In genomic region chr14:55411426-55412389, GRCh38 we compare ENCODE assay signal across 8 cellular contexts. TPM values are rescaled to one million over a fixed set of nuclear protein-coding genes. Genes with fewer than 3 reads are reported as not detected.
DNase-seq lines count a peak whose midpoint lies in the region; ATAC-seq and TF ChIP-seq lines count a peak whose summit lies in the region.

ATG14 (minus strand) TSS chr14:55411830; CDS start chr14:55411822, 8 bp downstream.

- H3K27ac Mint-ChIP-seq in activated CD8-positive, alpha-beta T cell treated with anti-CD3 and anti-CD28 coated beads for 36 hours: peak within 1 kb of the TSS; percentile 87
- H3K27ac Mint-ChIP-seq in memory B cell: peak within 1 kb of the TSS; percentile 92

- H3K36me3 Mint-ChIP-seq in activated CD8-positive, alpha-beta T cell treated with anti-CD3 and anti-CD28 coated beads for 36 hours (ENCODE audit: low read depth): no peaks in the 10 kb centered on the region
- H3K36me3 Mint-ChIP-seq in memory B cell: peaks cover 3% of the 10 kb centered on the region

- peaks cover 2% of the 10 kb centered on the region for H3K27me3 Mint-ChIP-seq in activated CD8-positive, alpha-beta T cell treated with anti-CD3 and anti-CD28 coated beads for 36 hours
- H3K27me3 Mint-ChIP-seq in memory B cell: peaks cover 3% of the 10 kb centered on the region

- ATAC-seq in GM19372 (IDR thresholded peaks at IDR 0.05; ENCODE audit: low read depth, unreplicated experiment) (peak; percentile 96), HG03558 (IDR thresholded peaks at IDR 0.05; ENCODE audit: extremely low read depth, unreplicated experiment) (peak; percentile 91), memory B cell (ENCODE audit: low read depth) (peak; percentile 99)
- ATAC-seq in activated CD8-positive, alpha-beta T cell treated with anti-CD3 and anti-CD28 coated beads for 36 hours: peak; percentile 99

- POLR2A ChIA-PET in activated CD8-positive, alpha-beta T cell treated with anti-CD3 and anti-CD28 coated beads for 36 hours (lab: Charles Lee): interaction anchor here (1.2 kb wide), 1 partner anchor 15 kb away, joined by 3 read pairs; no protein-coding TSS in a partner anchor

- peak; percentile 85 for DNase-seq in CD1c-positive myeloid dendritic cell (ENCODE audit: extremely low spot score)
- DNase-seq in NCI-H82 (lab: John Stamatoyannopoulos, UW): peak; percentile 90
- DNase-seq in activated CD8-positive, alpha-beta T cell treated with anti-CD3 and anti-CD28 coated beads for 36 hours: peak; percentile 86
- DNase-seq in effector CD8-positive, alpha-beta T cell (lab: John Stamatoyannopoulos, UW): peak; percentile 59
- DNase-seq in memory B cell (ENCODE audit: low spot score in 2 of 2): peak; percentile 62 to 68
- DNase-seq in stimulated activated CD8-positive, alpha-beta memory T cell treated with anti-CD3 and anti-CD28 coated beads, Interleukin-12 subunit alpha, Interleukin-12 subunit beta, amount 100 ng/mL, for 1 hour (ENCODE audit: low read depth): peak; percentile 52

- H3K4me3 Mint-ChIP-seq in activated CD8-positive, alpha-beta T cell treated with anti-CD3 and anti-CD28 coated beads for 36 hours: peak within 1 kb of the TSS; percentile 87
- H3K4me3 Mint-ChIP-seq in memory B cell: peak within 1 kb of the TSS; percentile 92

- H3K4me1 Mint-ChIP-seq in activated CD8-positive, alpha-beta T cell treated with anti-CD3 and anti-CD28 coated beads for 36 hours (ENCODE audit: low read depth): peaks cover 34% of the 10 kb centered on the region
- H3K4me1 Mint-ChIP-seq in memory B cell: peaks cover 26% of the 10 kb centered on the region

- H3K9me3 Mint-ChIP-seq in activated CD8-positive, alpha-beta T cell treated with anti-CD3 and anti-CD28 coated beads for 36 hours: no peaks in the 10 kb centered on the region
- no peaks in the 10 kb centered on the region for H3K9me3 Mint-ChIP-seq in memory B cell

- TF ChIP-seq CTCF in activated CD8-positive, alpha-beta T cell treated with anti-CD3 and anti-CD28 coated beads for 36 hours (IDR thresholded peaks at IDR 0.05): no peak

- CTCF ChIA-PET in activated CD8-positive, alpha-beta T cell treated with anti-CD3 and anti-CD28 coated beads for 36 hours (lab: Charles Lee): interaction anchor here (1.4 to 1.7 kb wide), 4 partner anchors 13 to 198 kb away, joined by 4 to 7 read pairs (median 5); no protein-coding TSS in a partner anchor

- intact Hi-C loops in activated CD8-positive, alpha-beta T cell treated with anti-CD3 and anti-CD28 coated beads for 36 hours (cut with micrococcal nuclease): no loop called here

RNA-seq across cellular contexts. Expression of gene ATG14, which starts in this region (rescaled TPM):
- 1 to 10 TPM; 5.1 to 5.5 TPM for total RNA-seq in activated CD8-positive, alpha-beta T cell treated with anti-CD3 and anti-CD28 coated beads for 36 hours

Comparison
In these comparisons a context has a peak if more than half of its experiments do, and no peak if none do; other contexts are left out.
1. Peak in every context shown above with its lines: DNase-seq and ATAC-seq.